Comparison of ENCODE assay signal across 7 cellular contexts in genomic region chr16:53105565-53105964, GRCh38.
"Had no signal": no experiment of that assay in that cellular context is flagged by ENCODE, and none has a peak within 500 bp of the region (broad histone marks: within the 10 kb centered on the region; RNA-seq: fewer than 3 reads in every experiment).

No MANE protein-coding gene starts in this region.

- ATAC-seq: GM12878 had no signal

- H3K4me3 ChIP-seq: GM12878 had no signal

- DNase-seq: GDM1, GF-D8 had no signal

- FAIRE-seq: G401.6, GM12878, GM12892, GM18507, GM19239 had no signal
